In the genomic region with DNA sequence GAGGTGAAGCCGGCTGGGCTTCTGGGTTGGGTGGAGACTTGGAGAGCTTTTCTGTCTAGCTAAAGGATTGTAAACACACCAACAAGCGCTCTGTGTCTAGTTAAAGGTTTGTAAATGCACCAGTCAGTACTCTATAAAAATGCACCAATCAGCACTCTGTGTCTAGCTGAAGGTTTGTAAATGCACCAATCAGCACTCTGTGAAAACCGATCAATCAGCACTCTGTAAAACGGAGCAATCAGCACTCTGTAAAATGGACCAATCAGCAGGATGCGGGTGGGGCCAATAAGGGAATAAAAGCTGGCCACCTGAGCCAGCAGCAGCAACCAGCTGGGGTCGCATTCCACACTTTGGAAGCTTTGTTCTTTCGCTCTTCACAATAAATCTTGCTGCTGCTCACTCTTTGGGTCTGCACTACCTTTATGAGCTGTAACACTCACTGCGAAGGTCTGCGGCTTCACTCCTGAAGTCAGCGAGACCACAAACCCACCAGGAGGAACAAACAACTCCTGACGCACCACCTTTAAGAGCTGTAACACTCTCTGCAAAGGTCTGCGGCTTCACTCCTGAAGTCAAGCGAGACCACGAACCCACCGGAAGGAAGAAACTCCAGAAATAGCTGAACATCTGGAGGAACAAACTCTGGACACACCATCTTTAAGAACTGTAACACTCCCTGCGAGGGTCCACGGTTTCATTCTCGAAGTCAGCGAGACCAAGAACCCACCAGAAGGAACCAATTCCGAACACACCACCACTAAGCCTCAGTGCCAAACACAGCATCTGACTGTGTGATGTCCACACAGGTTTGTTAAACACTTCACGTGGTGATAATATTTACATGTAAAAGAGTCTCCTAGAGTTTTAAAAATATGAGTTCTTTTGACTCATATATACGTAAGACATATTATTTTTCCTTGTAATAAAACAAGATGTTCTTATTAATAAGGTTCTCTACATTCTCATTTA, we compare ENCODE assay signal across 8 cellular contexts.
DNase-seq lines count a peak whose midpoint lies in the region; ATAC-seq, FAIRE-seq and TF ChIP-seq lines count a peak whose summit lies in the region.
"Not testable (repeated sequence)": the region's sequence is repeated elsewhere in the genome, so short reads cannot be mapped to it uniquely, and the experiment has no call there.

No MANE protein-coding gene starts in this region.

- not testable (repeated sequence) for H3K79me2 ChIP-seq in HepG2 (ENCODE audit: insufficient read depth, low read length)

- not testable (repeated sequence) for TF ChIP-seq CTCF in activated B cell treated with CpG ODN at 0.5 μM for 24 hours (IDR thresholded peaks at IDR 0.05); HepG2 (CRISPR knock-in tag; IDR thresholded peaks at IDR 0.05)

- peak overlapping the region in 5 of 8 donors; percentile 37 to 82 (median 55) for H3K27ac Mint-ChIP-seq in CD8-positive, alpha-beta memory T cell
- not testable (repeated sequence) for H3K27ac Mint-ChIP-seq in activated B cell treated with CpG ODN at 0.5 μM for 24 hours; activated T-helper 1 cell treated with anti-CD3 and anti-CD28 coated beads, Interleukin-12 subunit alpha, Interleukin-12 subunit beta, Interleukin-2, Interleukin-4 antibody, amounts not matched to agents 30 ng/mL and 10 ng/mL and 1 ng/mL, durations not matched to agents 14 hours and 24 hours and 36 hours; stimulated activated naive CD8-positive, alpha-beta T cell treated with anti-CD3 and anti-CD28 coated beads, Interleukin-15, Interleukin-2, amounts not matched to agents 100 ng/mL and 50 ng/mL, for 24 hours

- WGBS in HepG2 (ENCODE audit: low lambda C conversion rate) = 37% methylated on average over 21 of the region's 22 CpGs

- not testable (repeated sequence) for H3K27me3 Mint-ChIP-seq in CD8-positive, alpha-beta memory T cell; activated B cell treated with CpG ODN at 0.5 μM for 24 hours; activated T-helper 1 cell treated with anti-CD3 and anti-CD28 coated beads, Interleukin-12 subunit alpha, Interleukin-12 subunit beta, Interleukin-2, Interleukin-4 antibody, amounts not matched to agents 30 ng/mL and 10 ng/mL and 1 ng/mL, durations not matched to agents 14 hours and 24 hours and 36 hours (ENCODE audit: insufficient read depth); stimulated activated naive CD8-positive, alpha-beta T cell treated with anti-CD3 and anti-CD28 coated beads, Interleukin-15, Interleukin-2, amounts not matched to agents 100 ng/mL and 50 ng/mL, for 24 hours

- DNase-seq in CD8-positive, alpha-beta memory T cell = peak in 2 of 5 donors; percentile 32 to 41
- DNase-seq in KBM-7 = peak; percentile 31
- not testable (repeated sequence) for DNase-seq in activated B cell treated with CpG ODN at 0.5 μM for 24 hours; activated T-helper 1 cell treated with anti-CD3 and anti-CD28 coated beads, Interleukin-12 subunit alpha, Interleukin-12 subunit beta, Interleukin-2, Interleukin-4 antibody, amounts not matched to agents 30 ng/mL and 10 ng/mL and 1 ng/mL, durations not matched to agents 14 hours and 24 hours and 36 hours (ENCODE audit: low spot score); HepG2 (ENCODE audit: low spot score)

- H3K9me3 ChIP-seq in CD8-positive, alpha-beta memory T cell (ENCODE audit: low read length); HepG2 (ENCODE audit: low read length): not testable (repeated sequence)

- not testable (repeated sequence) for BruUV-seq in HepG2 (replicated peaks; lab: Mats Ljungman, UMichigan)

- H4K20me1 ChIP-seq in HepG2 (ENCODE audit: insufficient read depth, low read length) = not testable (repeated sequence)

- not testable (repeated sequence) for TF ChIP-seq EP300 in HepG2 (IDR thresholded peaks at IDR 0.05; ENCODE audit: low read depth in 2 of 2, low read length in 2 of 2); HepG2 (CRISPR knock-in tag; IDR thresholded peaks at IDR 0.05; ENCODE audit: borderline replicate concordance)

- intact Hi-C loops in activated B cell treated with CpG ODN at 0.5 μM for 24 hours (cut with micrococcal nuclease); activated T-helper 1 cell treated with anti-CD3 and anti-CD28 coated beads, Interleukin-12 subunit alpha, Interleukin-12 subunit beta, Interleukin-2, Interleukin-4 antibody, amounts not matched to agents 30 ng/mL and 10 ng/mL and 1 ng/mL, durations not matched to agents 14 hours and 24 hours and 36 hours (cut with micrococcal nuclease); HepG2 (cut with micrococcal nuclease; ENCODE audit: unreplicated experiment): not testable (repeated sequence)

- H3K36me3 Mint-ChIP-seq in CD8-positive, alpha-beta memory T cell; activated B cell treated with CpG ODN at 0.5 μM for 24 hours (ENCODE audit: low read depth); activated T-helper 1 cell treated with anti-CD3 and anti-CD28 coated beads, Interleukin-12 subunit alpha, Interleukin-12 subunit beta, Interleukin-2, Interleukin-4 antibody, amounts not matched to agents 30 ng/mL and 10 ng/mL and 1 ng/mL, durations not matched to agents 14 hours and 24 hours and 36 hours (ENCODE audit: low read depth); stimulated activated naive CD8-positive, alpha-beta T cell treated with anti-CD3 and anti-CD28 coated beads, Interleukin-15, Interleukin-2, amounts not matched to agents 100 ng/mL and 50 ng/mL, for 24 hours (ENCODE audit: low read depth): not testable (repeated sequence)

- in situ Hi-C loops in KBM-7 (cut with MboI; ENCODE audit: low pct_unique_long_range_greater_than_20kb, low sequenced_read_pairs); HepG2 (cut with HindIII; ENCODE audit: extremely low pct_ligation_motif_present, low pct_unique_long_range_greater_than_20kb): not testable (repeated sequence)

- not testable (repeated sequence) for H2AFZ ChIP-seq in HepG2 (ENCODE audit: low read length)

- H3K4me1 ChIP-seq in CD8-positive, alpha-beta memory T cell (ENCODE audit: insufficient read depth, low read length); HepG2 (ENCODE audit: insufficient read depth, low read length): not testable (repeated sequence)

- not testable (repeated sequence) for H3K9ac ChIP-seq in HepG2 (ENCODE audit: insufficient read depth, low read depth, low read length)

- not testable (repeated sequence) for H3K9me3 Mint-ChIP-seq in CD8-positive, alpha-beta memory T cell
- H3K9me3 Mint-ChIP-seq in activated B cell treated with CpG ODN at 0.5 μM for 24 hours = peaks cover 12% of the 10 kb centered on the region
- peaks cover 11% of the 10 kb centered on the region for H3K9me3 Mint-ChIP-seq in activated T-helper 1 cell treated with anti-CD3 and anti-CD28 coated beads, Interleukin-12 subunit alpha, Interleukin-12 subunit beta, Interleukin-2, Interleukin-4 antibody, amounts not matched to agents 30 ng/mL and 10 ng/mL and 1 ng/mL, durations not matched to agents 14 hours and 24 hours and 36 hours
- H3K9me3 Mint-ChIP-seq in stimulated activated naive CD8-positive, alpha-beta T cell treated with anti-CD3 and anti-CD28 coated beads, Interleukin-15, Interleukin-2, amounts not matched to agents 100 ng/mL and 50 ng/mL, for 24 hours = peaks cover 12% of the 10 kb centered on the region

- H3K4me2 ChIP-seq in HepG2 (ENCODE audit: low read depth, low read length) = not testable (repeated sequence)

- TF ChIP-seq RAD21 in HepG2 (CRISPR knock-in tag; IDR thresholded peaks at IDR 0.05) = not testable (repeated sequence)

- FAIRE-seq in HepG2 (lab: Jason Lieb, UNC) = not testable (repeated sequence)

- H3K4me3 ChIP-seq in CD8-positive, alpha-beta memory T cell (ENCODE audit: low read length); HepG2 (replicated peaks in 1 of 3; ENCODE audit: insufficient read depth in 1 of 3, low read depth in 2 of 3, low read length in 3 of 3): not testable (repeated sequence)

- H3K27me3 ChIP-seq in CD8-positive, alpha-beta memory T cell (ENCODE audit: insufficient read depth, low read length, poor library complexity, severe bottlenecking); HepG2 (ENCODE audit: control insufficient read depth in 1 of 2, insufficient read depth in 2 of 2, low read length in 2 of 2): not testable (repeated sequence)

- ATAC-seq in GM19395 (IDR thresholded peaks at IDR 0.05; ENCODE audit: unreplicated experiment) = peak; percentile 82
- peak; percentile 44 for ATAC-seq in HG02884 (IDR thresholded peaks at IDR 0.05; ENCODE audit: unreplicated experiment)
- peak; percentile 28 for ATAC-seq in activated B cell treated with CpG ODN at 0.5 μM for 24 hours (ENCODE audit: low read depth)
- not testable (repeated sequence) for ATAC-seq in HepG2

- H3K27ac ChIP-seq in CD8-positive, alpha-beta memory T cell (ENCODE audit: low read depth, low read length); HepG2 (ENCODE audit: extremely low read length, insufficient read depth, low read length): not testable (repeated sequence)

- CTCF ChIA-PET in CD8-positive, alpha-beta memory T cell (lab: Charles Lee); activated B cell treated with CpG ODN at 0.5 μM for 24 hours (lab: Charles Lee); HepG2 (lab: Yijun Ruan, JAX; ENCODE audit: low intra/inter-chr PET ratio, low total read pairs): not testable (repeated sequence)

- peak overlapping the region; percentile 10 to 78 (median 73) for H3K4me3 Mint-ChIP-seq in CD8-positive, alpha-beta memory T cell
- peak overlapping the region; percentile 63 for H3K4me3 Mint-ChIP-seq in activated B cell treated with CpG ODN at 0.5 μM for 24 hours
- peak overlapping the region; percentile 19 for H3K4me3 Mint-ChIP-seq in activated T-helper 1 cell treated with anti-CD3 and anti-CD28 coated beads, Interleukin-12 subunit alpha, Interleukin-12 subunit beta, Interleukin-2, Interleukin-4 antibody, amounts not matched to agents 30 ng/mL and 10 ng/mL and 1 ng/mL, durations not matched to agents 14 hours and 24 hours and 36 hours
- H3K4me3 Mint-ChIP-seq in stimulated activated naive CD8-positive, alpha-beta T cell treated with anti-CD3 and anti-CD28 coated beads, Interleukin-15, Interleukin-2, amounts not matched to agents 100 ng/mL and 50 ng/mL, for 24 hours = peak overlapping the region; percentile 10

- POLR2A ChIA-PET in CD8-positive, alpha-beta memory T cell (lab: Charles Lee); activated B cell treated with CpG ODN at 0.5 μM for 24 hours (lab: Charles Lee); HepG2 (lab: Yijun Ruan, JAX): not testable (repeated sequence)

- H3K4me1 Mint-ChIP-seq in CD8-positive, alpha-beta memory T cell = peaks cover 10 to 18% (median 18%) of the 10 kb centered on the region in 3 donors
- peaks cover 27% of the 10 kb centered on the region for H3K4me1 Mint-ChIP-seq in activated B cell treated with CpG ODN at 0.5 μM for 24 hours
- not testable (repeated sequence) for H3K4me1 Mint-ChIP-seq in activated T-helper 1 cell treated with anti-CD3 and anti-CD28 coated beads, Interleukin-12 subunit alpha, Interleukin-12 subunit beta, Interleukin-2, Interleukin-4 antibody, amounts not matched to agents 30 ng/mL and 10 ng/mL and 1 ng/mL, durations not matched to agents 14 hours and 24 hours and 36 hours (ENCODE audit: low read depth)
- H3K4me1 Mint-ChIP-seq in stimulated activated naive CD8-positive, alpha-beta T cell treated with anti-CD3 and anti-CD28 coated beads, Interleukin-15, Interleukin-2, amounts not matched to agents 100 ng/mL and 50 ng/mL, for 24 hours (ENCODE audit: low read depth) = peaks cover 18% of the 10 kb centered on the region

- H3K36me3 ChIP-seq in CD8-positive, alpha-beta memory T cell (ENCODE audit: insufficient read depth, low read length); HepG2 (replicated peaks in 1 of 2; ENCODE audit: control insufficient read depth in 1 of 2, insufficient read depth in 2 of 2, low read length in 2 of 2): not testable (repeated sequence)

- not testable (repeated sequence) for TF ChIP-seq POLR2A in HepG2 (IDR thresholded peaks at IDR 0.05; ENCODE audit: insufficient read depth in 1 of 2, low read depth in 2 of 2, low read length in 2 of 2)

Comparison
In these comparisons a context has a peak if more than half of its experiments do, and no peak if none do; other contexts are left out.
1. H3K4me3 Mint-ChIP-seq: peak in every context shown above with its lines; median percentile 73 in CD8-positive, alpha-beta memory T cell; 63 in activated B cell treated with CpG ODN at 0.5 μM for 24 hours; 19 in activated T-helper 1 cell treated with anti-CD3 and anti-CD28 coated beads, Interleukin-12 subunit alpha, Interleukin-12 subunit beta, Interleukin-2, Interleukin-4 antibody, amounts not matched to agents 30 ng/mL and 10 ng/mL and 1 ng/mL, durations not matched to agents 14 hours and 24 hours and 36 hours; 10 in stimulated activated naive CD8-positive, alpha-beta T cell treated with anti-CD3 and anti-CD28 coated beads, Interleukin-15, Interleukin-2, amounts not matched to agents 100 ng/mL and 50 ng/mL, for 24 hours.